1 cellular context compared by ENCODE assay signal in genomic region chr7:90816511-90817142, GRCh38.
TF ChIP-seq lines count a peak whose summit lies in the region.

No MANE protein-coding gene starts in this region.

TF ChIP-seq in HEK293, 187 proteins besides CTCF, POLR2A, EP300 and RAD21 (continued from another document and continues in another):
- TF ChIP-seq, protein P1, sequence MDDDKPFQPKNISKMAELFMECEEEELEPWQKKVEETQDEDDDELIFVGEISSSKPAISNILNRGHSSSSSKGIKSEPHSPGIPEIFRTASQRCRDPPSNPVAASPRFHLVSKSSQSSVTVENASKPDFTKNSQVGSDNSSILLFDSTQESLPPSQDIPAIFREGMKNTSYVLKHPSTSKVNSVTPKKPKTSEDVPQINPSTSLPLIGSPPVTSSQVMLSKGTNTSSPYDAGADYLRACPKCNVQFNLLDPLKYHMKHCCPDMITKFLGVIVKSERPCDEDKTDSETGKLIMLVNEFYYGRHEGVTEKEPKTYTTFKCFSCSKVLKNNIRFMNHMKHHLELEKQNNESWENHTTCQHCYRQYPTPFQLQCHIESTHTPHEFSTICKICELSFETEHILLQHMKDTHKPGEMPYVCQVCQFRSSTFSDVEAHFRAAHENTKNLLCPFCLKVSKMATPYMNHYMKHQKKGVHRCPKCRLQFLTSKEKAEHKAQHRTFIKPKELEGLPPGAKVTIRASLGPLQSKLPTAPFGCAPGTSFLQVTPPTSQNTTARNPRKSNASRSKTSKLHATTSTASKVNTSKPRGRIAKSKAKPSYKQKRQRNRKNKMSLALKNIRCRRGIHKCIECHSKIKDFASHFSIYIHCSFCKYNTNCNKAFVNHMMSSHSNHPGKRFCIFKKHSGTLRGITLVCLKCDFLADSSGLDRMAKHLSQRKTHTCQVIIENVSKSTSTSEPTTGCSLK (tag by site-specific recombination; IDR thresholded peaks at IDR 0.05), result no peak
- no peak for TF ChIP-seq ZNF571 (tag by site-specific recombination; IDR thresholded peaks at IDR 0.05)
- no peak for TF ChIP-seq ZNF449 (tag by site-specific recombination; IDR thresholded peaks at IDR 0.05)
- no peak for TF ChIP-seq ZNF48 (tag by site-specific recombination; IDR thresholded peaks at IDR 0.05)
- no peak for TF ChIP-seq AEBP2 (tag by site-specific recombination; IDR thresholded peaks at IDR 0.05; ENCODE audit: borderline replicate concordance)
- 0 out of 2 replicates have a peak, but pooled peaks have one; percentile 31 for TF ChIP-seq ZNF558 (tag by site-specific recombination; IDR thresholded peaks at IDR 0.05)
- TF ChIP-seq ZNF169 (tag by site-specific recombination; IDR thresholded peaks at IDR 0.05), result no peak
- peak; percentile 79 for TF ChIP-seq ZNF639 (tag by site-specific recombination; IDR thresholded peaks at IDR 0.05)
- TF ChIP-seq ZNF701 (tag by site-specific recombination; IDR thresholded peaks at IDR 0.05), result no peak
- TF ChIP-seq HIC1 (tag by site-specific recombination; IDR thresholded peaks at IDR 0.05), result peak; percentile 81; the same call in 1 of the 2 replicates
- TF ChIP-seq ZNF24 (tag by site-specific recombination; IDR thresholded peaks at IDR 0.05), result peak; percentile 81
- TF ChIP-seq, protein P2, sequence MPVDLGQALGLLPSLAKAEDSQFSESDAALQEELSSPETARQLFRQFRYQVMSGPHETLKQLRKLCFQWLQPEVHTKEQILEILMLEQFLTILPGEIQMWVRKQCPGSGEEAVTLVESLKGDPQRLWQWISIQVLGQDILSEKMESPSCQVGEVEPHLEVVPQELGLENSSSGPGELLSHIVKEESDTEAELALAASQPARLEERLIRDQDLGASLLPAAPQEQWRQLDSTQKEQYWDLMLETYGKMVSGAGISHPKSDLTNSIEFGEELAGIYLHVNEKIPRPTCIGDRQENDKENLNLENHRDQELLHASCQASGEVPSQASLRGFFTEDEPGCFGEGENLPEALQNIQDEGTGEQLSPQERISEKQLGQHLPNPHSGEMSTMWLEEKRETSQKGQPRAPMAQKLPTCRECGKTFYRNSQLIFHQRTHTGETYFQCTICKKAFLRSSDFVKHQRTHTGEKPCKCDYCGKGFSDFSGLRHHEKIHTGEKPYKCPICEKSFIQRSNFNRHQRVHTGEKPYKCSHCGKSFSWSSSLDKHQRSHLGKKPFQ (tag by site-specific recombination; IDR thresholded peaks at IDR 0.05), result peak; percentile 87
- no peak for TF ChIP-seq HOXA7 (CRISPR knock-in tag; IDR thresholded peaks at IDR 0.05; ENCODE audit: borderline replicate concordance)
- TF ChIP-seq, protein P3, sequence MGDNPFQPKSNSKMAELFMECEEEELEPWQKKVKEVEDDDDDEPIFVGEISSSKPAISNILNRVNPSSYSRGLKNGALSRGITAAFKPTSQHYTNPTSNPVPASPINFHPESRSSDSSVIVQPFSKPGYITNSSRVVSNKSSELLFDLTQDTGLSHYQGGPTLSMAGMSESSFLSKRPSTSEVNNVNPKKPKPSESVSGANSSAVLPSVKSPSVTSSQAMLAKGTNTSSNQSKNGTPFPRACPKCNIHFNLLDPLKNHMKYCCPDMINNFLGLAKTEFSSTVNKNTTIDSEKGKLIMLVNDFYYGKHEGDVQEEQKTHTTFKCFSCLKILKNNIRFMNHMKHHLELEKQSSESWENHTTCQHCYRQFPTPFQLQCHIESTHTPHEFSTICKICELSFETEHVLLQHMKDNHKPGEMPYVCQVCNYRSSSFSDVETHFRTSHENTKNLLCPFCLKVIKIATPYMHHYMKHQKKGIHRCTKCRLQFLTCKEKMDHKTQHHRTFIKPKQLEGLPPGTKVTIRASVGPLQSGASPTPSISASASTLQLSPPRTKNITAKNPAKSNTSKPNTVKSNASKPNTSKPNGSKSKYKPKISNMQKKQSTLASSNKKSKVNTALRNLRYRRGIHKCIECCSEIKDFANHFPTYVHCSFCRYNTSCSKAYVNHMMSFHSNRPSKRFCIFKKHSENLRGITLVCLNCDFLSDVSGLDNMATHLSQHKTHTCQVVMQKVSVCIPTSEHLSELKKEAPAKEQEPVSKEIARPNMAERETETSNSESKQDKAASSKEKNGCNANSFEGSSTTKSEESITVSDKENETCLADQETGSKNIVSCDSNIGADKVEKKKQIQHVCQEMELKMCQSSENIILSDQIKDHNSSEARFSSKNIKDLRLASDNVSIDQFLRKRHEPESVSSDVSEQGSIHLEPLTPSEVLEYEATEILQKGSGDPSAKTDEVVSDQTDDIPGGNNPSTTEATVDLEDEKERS (tag by site-specific recombination; IDR thresholded peaks at IDR 0.05), result 0 out of 2 replicates have a peak, but pooled peaks have one; percentile 37
- no peak for TF ChIP-seq ZNF670 (tag by site-specific recombination; IDR thresholded peaks at IDR 0.05; ENCODE audit: low read depth)
- no peak for TF ChIP-seq HOXC10 (CRISPR knock-in tag; IDR thresholded peaks at IDR 0.05)
- TF ChIP-seq ZNF202 (tag by site-specific recombination; IDR thresholded peaks at IDR 0.05; ENCODE audit: borderline replicate concordance), result no peak
- TF ChIP-seq ZNF707 (tag by site-specific recombination; IDR thresholded peaks at IDR 0.05), result 0 out of 2 replicates have a peak, but pooled peaks have one; percentile 15
- no peak for TF ChIP-seq SALL2 (tag by site-specific recombination; IDR thresholded peaks at IDR 0.05; ENCODE audit: borderline replicate concordance)
- TF ChIP-seq ZNF426 (tag by site-specific recombination; IDR thresholded peaks at IDR 0.05), result no peak
- TF ChIP-seq ZNF184 (tag by site-specific recombination; IDR thresholded peaks at IDR 0.05), result peak; percentile 42; the same call in 1 of the 2 replicates
- no peak for TF ChIP-seq ZNF112 (tag by site-specific recombination; IDR thresholded peaks at IDR 0.05)
- TF ChIP-seq, protein P4, sequence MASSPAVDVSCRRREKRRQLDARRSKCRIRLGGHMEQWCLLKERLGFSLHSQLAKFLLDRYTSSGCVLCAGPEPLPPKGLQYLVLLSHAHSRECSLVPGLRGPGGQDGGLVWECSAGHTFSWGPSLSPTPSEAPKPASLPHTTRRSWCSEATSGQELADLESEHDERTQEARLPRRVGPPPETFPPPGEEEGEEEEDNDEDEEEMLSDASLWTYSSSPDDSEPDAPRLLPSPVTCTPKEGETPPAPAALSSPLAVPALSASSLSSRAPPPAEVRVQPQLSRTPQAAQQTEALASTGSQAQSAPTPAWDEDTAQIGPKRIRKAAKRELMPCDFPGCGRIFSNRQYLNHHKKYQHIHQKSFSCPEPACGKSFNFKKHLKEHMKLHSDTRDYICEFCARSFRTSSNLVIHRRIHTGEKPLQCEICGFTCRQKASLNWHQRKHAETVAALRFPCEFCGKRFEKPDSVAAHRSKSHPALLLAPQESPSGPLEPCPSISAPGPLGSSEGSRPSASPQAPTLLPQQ (tag by site-specific recombination; IDR thresholded peaks at IDR 0.05), result peak; percentile 65
- TF ChIP-seq ZSCAN5A (tag by site-specific recombination; IDR thresholded peaks at IDR 0.05), result no peak
- no peak for TF ChIP-seq ZNF530 (tag by site-specific recombination; IDR thresholded peaks at IDR 0.05; ENCODE audit: low read depth)
- no peak for TF ChIP-seq ZNF791 (tag by site-specific recombination; IDR thresholded peaks at IDR 0.05)
- TF ChIP-seq, protein P5, sequence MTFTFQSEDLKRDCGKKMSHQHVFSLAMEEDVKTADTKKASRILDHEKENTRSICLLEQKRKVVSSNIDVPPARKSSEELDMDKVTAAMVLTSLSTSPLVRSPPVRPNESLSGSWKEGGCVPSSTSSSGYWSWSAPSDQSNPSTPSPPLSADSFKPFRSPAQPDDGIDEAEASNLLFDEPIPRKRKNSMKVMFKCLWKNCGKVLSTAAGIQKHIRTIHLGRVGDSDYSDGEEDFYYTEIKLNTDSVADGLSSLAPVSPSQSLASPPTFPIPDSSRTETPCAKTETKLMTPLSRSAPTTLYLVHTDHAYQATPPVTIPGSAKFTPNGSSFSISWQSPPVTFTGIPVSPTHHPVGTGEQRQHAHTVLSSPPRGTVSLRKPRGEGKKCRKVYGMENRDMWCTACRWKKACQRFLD (tag by site-specific recombination; IDR thresholded peaks at IDR 0.05), result no peak
- peak; percentile 80 for TF ChIP-seq ZNF660 (tag by site-specific recombination; IDR thresholded peaks at IDR 0.05)
- TF ChIP-seq SP7 (tag by site-specific recombination; IDR thresholded peaks at IDR 0.05), result peak; percentile 79
- TF ChIP-seq SETDB1 (IDR thresholded peaks at IDR 0.05; ENCODE audit: insufficient read length, low read length), result no peak
- no peak for TF ChIP-seq ZNF747 (tag by site-specific recombination; IDR thresholded peaks at IDR 0.05)
- TF ChIP-seq ZNF513 (tag by site-specific recombination; IDR thresholded peaks at IDR 0.05), result no peak
- no peak for TF ChIP-seq ZNF610 (tag by site-specific recombination; IDR thresholded peaks at IDR 0.05; ENCODE audit: borderline replicate concordance)
- no peak for TF ChIP-seq ZNF473 (tag by site-specific recombination; IDR thresholded peaks at IDR 0.05)
- TF ChIP-seq ZNF501 (tag by site-specific recombination; IDR thresholded peaks at IDR 0.05), result peak; percentile 38; the same call in 1 of the 2 replicates
- no peak for TF ChIP-seq ZNF560 (tag by site-specific recombination; IDR thresholded peaks at IDR 0.05; ENCODE audit: borderline replicate concordance)
- TF ChIP-seq ZNF335 (tag by site-specific recombination; conservative IDR thresholded peaks at IDR 0.05), result no peak
- TF ChIP-seq KLF7 (tag by site-specific recombination; IDR thresholded peaks at IDR 0.05; ENCODE audit: borderline replicate concordance), result no peak
